22 cellular contexts compared by ENCODE assay signal in the genomic region with DNA sequence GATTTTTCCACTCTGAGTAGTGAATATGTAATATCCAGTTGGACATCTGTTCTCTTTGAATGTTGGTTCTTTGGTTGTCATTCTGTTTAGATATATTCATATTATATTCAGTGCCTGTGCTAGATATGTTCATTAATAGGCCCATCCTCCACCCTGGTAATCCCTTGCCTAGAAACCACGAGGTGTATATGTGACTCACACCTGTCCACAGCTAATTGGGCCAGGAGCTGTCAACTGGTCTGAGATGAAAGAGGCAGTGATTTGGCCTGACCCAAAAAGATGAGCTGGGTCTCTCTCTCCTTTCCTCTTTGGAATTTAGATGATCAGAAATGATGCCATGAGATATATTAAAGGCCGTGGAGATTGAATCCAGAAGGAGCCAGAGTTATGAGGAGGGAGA.
"Had no signal": no experiment of that assay in that cellular context is flagged by ENCODE, and none has a peak within 500 bp of the region (broad histone marks: within the 10 kb centered on the region; RNA-seq: fewer than 3 reads in every experiment).

No MANE protein-coding gene starts in this region.

- ATAC-seq: activated CD8-positive, alpha-beta T cell treated with anti-CD3 and anti-CD28 coated beads, Interleukin-2, amount 10 ng/mL, durations not matched to agents 7 days and 5 days; heart left ventricle; left cardiac atrium; psoas muscle; right cardiac atrium had no signal

- DNase-seq: activated CD4-positive, alpha-beta T cell treated with anti-CD3 and anti-CD28 coated beads, Interleukin-2, amount 50 U/mL, for 1 hour; activated CD4-positive, CD25-positive, alpha-beta regulatory T cell treated with anti-CD3 and anti-CD28 coated beads, Interleukin-2, amount 50 U/mL, for 72 hours; activated CD8-positive, alpha-beta T cell treated with anti-CD3 and anti-CD28 coated beads, Interleukin-2, amount 10 ng/mL, durations not matched to agents 7 days and 5 days; activated gamma-delta T cell treated with Interleukin-2 at 50 U/mL for 16 hours; anterior cingulate cortex; brain microvascular endothelial cell; effector memory CD4-positive, alpha-beta T cell; esophagus squamous epithelium; heart left ventricle; left cardiac atrium; pancreas; psoas muscle; right cardiac atrium; stimulated activated CD4-positive, alpha-beta T cell treated with anti-CD3 and anti-CD28 coated beads, Interleukin-12 subunit alpha, Interleukin-12 subunit beta, amount 100 ng/mL, for 4 hours; stimulated activated CD4-positive, alpha-beta T cell treated with anti-CD3 and anti-CD28 coated beads, Interleukin-1b, Interleukin-23, amount 100 ng/mL, for 48 hours; stimulated activated naive CD8-positive, alpha-beta T cell treated with anti-CD3 and anti-CD28 coated beads, Interleukin-15, amount 100 ng/mL, for 72 hours; transverse colon; uterus; WERI-Rb-1 had no signal

- H3K4me1 ChIP-seq: esophagus squamous epithelium, heart left ventricle, pancreas, psoas muscle, transverse colon, uterus had no signal

- FAIRE-seq: colon, pancreas, TTC549 had no signal

- H3K27me3 ChIP-seq: brain microvascular endothelial cell, esophagus squamous epithelium, neutrophil, pancreas, transverse colon, uterus had no signal

- H3K36me3 ChIP-seq: brain microvascular endothelial cell, esophagus squamous epithelium, heart left ventricle, neutrophil, pancreas, transverse colon, uterus, WERI-Rb-1 had no signal

- H3K27ac ChIP-seq: brain microvascular endothelial cell, esophagus squamous epithelium, heart left ventricle, neutrophil, pancreas, psoas muscle, transverse colon, uterus, WERI-Rb-1 had no signal

- H3K9me3 ChIP-seq: esophagus squamous epithelium, heart left ventricle, neutrophil, pancreas, psoas muscle, transverse colon, uterus had no signal

- H3K4me3 ChIP-seq: esophagus squamous epithelium, heart left ventricle, pancreas, psoas muscle, transverse colon, uterus had no signal
